ENCODE assay signal across 21 cellular contexts in the genomic region with DNA sequence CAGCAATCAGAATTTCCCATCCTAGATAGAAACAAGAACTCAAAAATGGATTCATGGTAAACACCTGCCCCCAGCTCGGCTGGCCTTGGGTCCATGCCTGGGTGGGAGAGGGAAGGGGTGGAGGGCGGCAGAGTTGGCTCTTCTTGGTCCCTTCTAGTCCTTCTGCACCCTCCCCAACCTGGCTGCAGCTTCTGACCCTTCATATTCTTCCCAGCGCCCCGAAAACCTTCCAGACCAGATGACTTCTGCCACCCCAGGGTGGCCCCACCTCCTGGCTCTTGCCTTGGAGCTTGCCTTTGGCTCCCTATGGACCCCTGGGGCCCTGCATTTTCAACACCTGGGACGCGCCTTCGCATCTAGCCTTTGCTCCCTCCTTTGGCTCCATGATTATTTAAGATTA. TPM values are rescaled to one million over a fixed set of nuclear protein-coding genes. Genes with fewer than 3 reads are reported as not detected.
"Had no signal": no experiment of that assay in that cellular context is flagged by ENCODE, and none has a peak within 500 bp of the region (broad histone marks: within the 10 kb centered on the region; RNA-seq: fewer than 3 reads in every experiment).

No MANE protein-coding gene starts in this region.

- DNase-seq: effector CD4-positive, alpha-beta T cell; endodermal cell; foreskin melanocyte; kidney glomerular epithelial cell; mucosa of descending colon; naive thymus-derived CD8-positive, alpha-beta T cell; occipital lobe; psoas muscle; retina; right lobe of liver; spleen; stimulated activated CD4-positive, alpha-beta T cell treated with anti-CD3 and anti-CD28 coated beads, Interleukin-15, amount 100 ng/mL, for 24 hours; stimulated activated CD4-positive, alpha-beta T cell treated with anti-CD3 and anti-CD28 coated beads, Interleukin-1b, Interleukin-23, amount 100 ng/mL, for 48 hours; stimulated activated CD4-positive, alpha-beta T cell treated with anti-CD3 and anti-CD28 coated beads, Interleukin-4, amount 100 ng/mL, for 4 hours; stimulated activated naive CD4-positive, alpha-beta T cell; stomach; substantia nigra; transverse colon had no signal

- ATAC-seq: mucosa of descending colon; naive thymus-derived CD8-positive, alpha-beta T cell; psoas muscle; right lobe of liver had no signal

- H3K4me1 Mint-ChIP-seq: endodermal cell had no signal

- H3K36me3 Mint-ChIP-seq: naive thymus-derived CD8-positive, alpha-beta T cell; neural progenitor cell had no signal

- FAIRE-seq: endothelial cell of umbilical vein had no signal

- H3K9me3 Mint-ChIP-seq: naive thymus-derived CD8-positive, alpha-beta T cell had no signal

- H3K4me3 Mint-ChIP-seq: endodermal cell; naive thymus-derived CD8-positive, alpha-beta T cell; neural progenitor cell had no signal

- H3K27ac Mint-ChIP-seq: endodermal cell, neural progenitor cell had no signal

RNA-seq across cellular contexts. Expression of a gene that starts 5.4 kb away (rescaled TPM):
- total RNA-seq: endodermal cell; naive thymus-derived CD8-positive, alpha-beta T cell; transverse colon; urinary bladder had no signal
